Comparison of ENCODE assay signal across 12 cellular contexts in the genomic region with DNA sequence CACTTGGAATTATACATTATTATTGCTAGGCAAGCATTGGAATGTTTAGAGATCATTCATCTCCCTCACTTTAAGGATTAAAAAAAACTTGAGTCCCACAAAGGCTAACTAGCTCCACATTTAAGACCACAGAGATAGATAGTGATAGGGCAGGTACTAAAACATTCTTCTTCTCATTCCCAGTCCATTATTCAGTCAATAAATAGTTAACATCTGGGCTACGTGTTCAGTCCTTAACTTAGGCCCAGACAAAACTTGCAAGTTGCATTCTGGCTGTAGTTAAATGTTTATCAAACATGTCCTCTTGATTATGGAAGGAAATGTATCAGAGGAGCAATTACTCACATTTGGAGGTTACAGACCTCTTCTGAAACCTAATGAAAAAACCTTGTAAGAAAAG. TPM values are rescaled to one million over a fixed set of nuclear protein-coding genes. Genes with fewer than 3 reads are reported as not detected.
A peak's percentile ranks its signal among the peaks of the same experiment; 100 is the strongest.
DNase-seq lines count a peak whose midpoint lies in the region; FAIRE-seq and TF ChIP-seq lines count a peak whose summit lies in the region.
"Had no signal": no experiment of that assay in that cellular context is flagged by ENCODE, and none has a peak within 500 bp of the region (broad histone marks: within the 10 kb centered on the region; RNA-seq: fewer than 3 reads in every experiment).

No MANE protein-coding gene starts in this region.

- H3K4me1 ChIP-seq in BE2C, result no peaks in the 10 kb centered on the region
- H3K4me1 ChIP-seq in adrenal gland (replicated peaks in 1 of 2), result peaks cover 0 to 8% of the 10 kb centered on the region in 2 donors

- no peak for DNase-seq in AG04450 (ENCODE audit: low read depth, low spot score)
- DNase-seq in RCC 7860 (ENCODE audit: low spot score), result peak; percentile 21
- DNase-seq in fibroblast of villous mesenchyme (ENCODE audit: low read depth), result peak; percentile 44
- DNase-seq in retinal pigment epithelial cell (ENCODE audit: low read depth), result no peak
- DNase-seq in BE2C, result no peak
- DNase-seq in adrenal gland, result no peak
- DNase-seq in pons (ENCODE audit: low spot score), result no peak
- DNase-seq in activated naive CD4-positive, alpha-beta T cell treated with Interleukin-2 at 50 U/mL for 16 hours, result no peak
- DNase-seq: activated CD4-positive, CD25-positive, alpha-beta regulatory T cell; NCI-H345 had no signal

- no peak for TF ChIP-seq POLR2A in adrenal gland (IDR thresholded peaks at IDR 0.05)

- CTCF ChIA-PET in AG04450 (lab: Charles Lee), result no interaction called here

- H3K27me3 ChIP-seq in AG04450 (ENCODE audit: control insufficient read depth, insufficient read depth, low read length) (no peaks in the 10 kb centered on the region), BE2C (peaks cover 11% of the 10 kb centered on the region), adrenal gland (no peaks in the 10 kb centered on the region)

- H3K27ac ChIP-seq in AG04450 (ENCODE audit: low read depth, low read length) (no peak overlapping the region), adrenal gland (peak overlapping the region in 1 of 5 donors; percentile 87)

- H3K9me3 ChIP-seq in AG04450 (ENCODE audit: control insufficient read depth, insufficient read depth, low read length) (no peaks in the 10 kb centered on the region), BE2C (no peaks in the 10 kb centered on the region), adrenal gland (replicated peaks in 1 of 3) (no peaks in the 10 kb centered on the region)

- H3K4me3 ChIP-seq in AG04450 (ENCODE audit: low read depth, low read length), result peak overlapping the region; percentile 82
- peak overlapping the region; percentile 86 for H3K4me3 ChIP-seq in fibroblast of villous mesenchyme (ENCODE audit: low read depth, low read length)
- peak overlapping the region; percentile 80 for H3K4me3 ChIP-seq in retinal pigment epithelial cell (ENCODE audit: low read length)
- no peak overlapping the region for H3K4me3 ChIP-seq in BE2C (ENCODE audit: low read depth, low read length)
- peak overlapping the region in 1 of 4 donors; percentile 68 for H3K4me3 ChIP-seq in adrenal gland

- 28 to 47% (median 41%) methylated on average over 1 of the region's 1 CpG for WGBS in adrenal gland, 4 donors

- POLR2A ChIA-PET in AG04450 (lab: Yijun Ruan, JAX), result no interaction called here

- TF ChIP-seq CTCF in AG04450 (IDR thresholded peaks at IDR 0.05; ENCODE audit: low read depth, low read length) (no peak), fibroblast of villous mesenchyme (IDR thresholded peaks at IDR 0.05; ENCODE audit: insufficient read depth, low read depth, low read length) (no peak), retinal pigment epithelial cell (conservative IDR thresholded peaks at IDR 0.05; ENCODE audit: low read depth, low read length) (no peak), BE2C (IDR thresholded peaks at IDR 0.05; ENCODE audit: low read depth, low read length) (no peak), adrenal gland (IDR thresholded peaks at IDR 0.05) (no peak)

- no peak for FAIRE-seq in RCC 7860 (lab: Jason Lieb, UNC)

- H3K36me3 ChIP-seq in BE2C (no peaks in the 10 kb centered on the region), adrenal gland (replicated peaks in 1 of 2) (no peaks in the 10 kb centered on the region)

- intact Hi-C loops in adrenal gland (cut with DNase I), result loop anchor here in 1 of 2 donors (10.0 kb wide), 1 partner anchor 81 kb away; a partner anchor contains a TSS

RNA-seq across cellular contexts. Expression of a gene that starts 2.4 kb away (rescaled TPM):
- polyA plus RNA-seq in AG04450 (2011; rRNA removed) (13.8 and 19.7 TPM in 2 replicates), adrenal gland (10 to 100 TPM in 2 of 3 donors, 1 to 10 TPM in 1; 9.4 to 39.0 (median 33.6) TPM)
- polyA minus RNA-seq in AG04450 (2011; rRNA and poly(A)+ RNA removed), result 2.5 and 3.6 TPM in 2 replicates
- total RNA-seq in fibroblast of villous mesenchyme (67.4 and 83.1 TPM in 2 replicates), adrenal gland (10 to 100 TPM in 6 of 8 donors, 1 to 10 TPM in 2; 8.3 to 23.6 (median 15.8) TPM)
- 0.19 TPM for polyA plus RNA-seq in BE2C (2012; ENCODE audit: insufficient read depth, insufficient read length, low read depth)
- total RNA-seq: activated T-helper 2 cell treated with anti-CD3 and anti-CD28 coated beads, Interferon-gamma antibody, Interleukin-2, Interleukin-4, amounts not matched to agents 10 μg/mL and 5 μg/mL and 100 μg/mL, durations not matched to agents 14 hours and 24 hours and 36 hours had no signal

RNA-seq across cellular contexts. Expression of a gene that starts 17.6 kb away (rescaled TPM):
- polyA plus RNA-seq in AG04450 (2011; rRNA removed) (not detected in 2 replicates), adrenal gland (not detected)
- not detected in 2 replicates for polyA minus RNA-seq in AG04450 (2011; rRNA and poly(A)+ RNA removed)
- total RNA-seq in fibroblast of villous mesenchyme (not detected in 2 replicates), adrenal gland (not detected)
- polyA plus RNA-seq in BE2C (2012; ENCODE audit: insufficient read depth, insufficient read length, low read depth), result not detected
- total RNA-seq: activated T-helper 2 cell treated with anti-CD3 and anti-CD28 coated beads, Interferon-gamma antibody, Interleukin-2, Interleukin-4, amounts not matched to agents 10 μg/mL and 5 μg/mL and 100 μg/mL, durations not matched to agents 14 hours and 24 hours and 36 hours; omental fat pad had no signal

RNA-seq across cellular contexts. Expression of a gene that starts 33.4 kb away (rescaled TPM):
- polyA plus RNA-seq in AG04450 (2011; rRNA removed) (27.9 and 31.0 TPM in 2 replicates), adrenal gland (10 to 100 TPM; 15.3 to 27.4 (median 19.4) TPM)
- polyA minus RNA-seq in AG04450 (2011; rRNA and poly(A)+ RNA removed), result 5.3 and 7.8 TPM in 2 replicates
- total RNA-seq in fibroblast of villous mesenchyme (140 and 218 TPM in 2 replicates), adrenal gland (10 to 100 TPM in 6 of 8 donors, 1 to 10 TPM in 2; 7.4 to 87.8 (median 39.6) TPM)
- polyA plus RNA-seq in BE2C (2012; ENCODE audit: insufficient read depth, insufficient read length, low read depth), result not detected
- total RNA-seq: activated T-helper 2 cell treated with anti-CD3 and anti-CD28 coated beads, Interferon-gamma antibody, Interleukin-2, Interleukin-4, amounts not matched to agents 10 μg/mL and 5 μg/mL and 100 μg/mL, durations not matched to agents 14 hours and 24 hours and 36 hours had no signal

Comparison
In these comparisons a context has a peak if more than half of its experiments do, and no peak if none do; other contexts are left out.
1. DNase-seq: peak in RCC 7860 (single experiment) and fibroblast of villous mesenchyme (single experiment); none in AG04450 (single experiment), retinal pigment epithelial cell (single experiment), BE2C (single experiment), adrenal gland (0 of 7), pons (single experiment) and activated naive CD4-positive, alpha-beta T cell treated with Interleukin-2 at 50 U/mL for 16 hours (single experiment).